11 cellular contexts compared by ENCODE assay signal in genomic region chr5:111781200-111781599, GRCh38. TPM values are rescaled to one million over a fixed set of nuclear protein-coding genes. Genes with fewer than 3 reads are reported as not detected.
DNase-seq lines count a peak whose midpoint lies in the region; ATAC-seq and TF ChIP-seq lines count a peak whose summit lies in the region.
"Had no signal": no experiment of that assay in that cellular context is flagged by ENCODE, and none has a peak within 500 bp of the region (broad histone marks: within the 10 kb centered on the region; RNA-seq: fewer than 3 reads in every experiment).

No MANE protein-coding gene starts in this region.

- H3K27ac ChIP-seq in colonic mucosa (no peak overlapping the region), lung (ENCODE audit: low read depth in 1 of 2, low read length in 1 of 2) (no peak overlapping the region)

- no TSS peak for BruUV-seq in Calu3 (replicated peaks; lab: Mats Ljungman, UMichigan)

- intact Hi-C loops in colonic mucosa (cut with DNase I) (no loop called here), Calu3 (cut with micrococcal nuclease; ENCODE audit: unreplicated experiment) (no loop called here)

- H3K4me3 Mint-ChIP-seq in Calu3 (ENCODE audit: low read depth, unreplicated experiment): no peak overlapping the region
- H3K4me3 Mint-ChIP-seq: activated CD4-positive, alpha-beta T cell treated with anti-CD3 and anti-CD28 coated beads, Interleukin-2, amount 10 ng/mL, durations not matched to agents 7 days and 5 days; activated naive CD4-positive, alpha-beta T cell treated with anti-CD3 and anti-CD28 coated beads for 36 hours had no signal

- H3K9ac ChIP-seq in colonic mucosa (ENCODE audit: low read depth in 2 of 2, low read length in 2 of 2): no peak overlapping the region

- H3K4me1 Mint-ChIP-seq in Calu3 (ENCODE audit: low read depth, unreplicated experiment): peaks cover 17% of the 10 kb centered on the region
- H3K4me1 Mint-ChIP-seq: activated CD4-positive, alpha-beta T cell treated with anti-CD3 and anti-CD28 coated beads, Interleukin-2, amount 10 ng/mL, durations not matched to agents 7 days and 5 days had no signal

- H3K4me1 ChIP-seq in colonic mucosa (no peaks in the 10 kb centered on the region), lung (ENCODE audit: control insufficient read depth in 2 of 2, insufficient read depth in 2 of 2, low read length in 2 of 2) (peaks cover 2 to 4% of the 10 kb centered on the region in 2 donors)

- H3K27me3 ChIP-seq in MG63 (no peaks in the 10 kb centered on the region), colonic mucosa (no peaks in the 10 kb centered on the region), lung (ENCODE audit: control insufficient read depth, insufficient read depth) (no peaks in the 10 kb centered on the region)

- 28 to 51% methylated on average over 6 of the region's 6 CpGs for WGBS in lung, 2 donors

- no peaks in the 10 kb centered on the region for H3K27me3 Mint-ChIP-seq in Calu3 (ENCODE audit: unreplicated experiment)

- no peak for TF ChIP-seq CTCF in AG10803 (conservative IDR thresholded peaks at IDR 0.05; ENCODE audit: low read length)
- no peak for TF ChIP-seq CTCF in colonic mucosa (IDR thresholded peaks at IDR 0.05)
- TF ChIP-seq CTCF in lung (IDR thresholded peaks at IDR 0.05; ENCODE audit: control extremely low read depth, extremely low read depth): no peak
- no peak for TF ChIP-seq CTCF in Calu3 (IDR thresholded peaks at IDR 0.05; ENCODE audit: unreplicated experiment)

- CTCF ChIA-PET in Calu3 (lab: Charles Lee): interaction anchor here (0.6 kb wide), 1 partner anchor 21 kb away, joined by 3 read pairs; no protein-coding TSS in a partner anchor

- H3K4me3 ChIP-seq in AG10803 (ENCODE audit: low read length) (no peak overlapping the region), MG63 (no peak overlapping the region), colonic mucosa (no peak overlapping the region), lung (no peak overlapping the region)

- no peak overlapping the region for H3K27ac Mint-ChIP-seq in Calu3 (ENCODE audit: unreplicated experiment)
- H3K27ac Mint-ChIP-seq: activated CD4-positive, alpha-beta T cell treated with anti-CD3 and anti-CD28 coated beads, Interleukin-2, amount 10 ng/mL, durations not matched to agents 7 days and 5 days; activated naive CD4-positive, alpha-beta T cell treated with anti-CD3 and anti-CD28 coated beads for 36 hours had no signal

- ATAC-seq in lung (ENCODE audit: insufficient read depth, low FRiP score) (no peak), HG03378 (IDR thresholded peaks at IDR 0.05; ENCODE audit: unreplicated experiment) (no peak)

- H3K36me3 Mint-ChIP-seq in Calu3 (ENCODE audit: insufficient read depth, unreplicated experiment): no peaks in the 10 kb centered on the region

- H3K9me3 ChIP-seq in MG63 (no peaks in the 10 kb centered on the region), colonic mucosa (no peaks in the 10 kb centered on the region), lung (ENCODE audit: control insufficient read depth in 2 of 2, insufficient read depth in 1 of 2, low read length in 1 of 2) (no peaks in the 10 kb centered on the region)

- no peaks in the 10 kb centered on the region for H3K9me3 Mint-ChIP-seq in Calu3 (ENCODE audit: low read depth, unreplicated experiment)
- H3K9me3 Mint-ChIP-seq: activated CD4-positive, alpha-beta T cell treated with anti-CD3 and anti-CD28 coated beads, Interleukin-2, amount 10 ng/mL, durations not matched to agents 7 days and 5 days; activated naive CD4-positive, alpha-beta T cell treated with anti-CD3 and anti-CD28 coated beads for 36 hours had no signal

- H3K36me3 ChIP-seq in MG63 (no peaks in the 10 kb centered on the region), colonic mucosa (no peaks in the 10 kb centered on the region), lung (ENCODE audit: control insufficient read depth in 2 of 2, insufficient read depth in 2 of 2, low read length in 2 of 2) (no peaks in the 10 kb centered on the region)

- DNase-seq in AG10803 (ENCODE audit: low read depth) (peak; percentile 52), MG63 (peak; percentile 28), colonic mucosa (peak; percentile 28), lung (ENCODE audit: low spot score) (peak; percentile 37), Calu3 (no peak), iPS-NIHi7 (ENCODE audit: extremely low spot score) (no peak)
- DNase-seq in activated T-cell treated with anti-CD3 and anti-CD28 coated beads, Interleukin-2, amount 50 U/mL, for 48 hours: no peak
- DNase-seq: activated CD4-positive, alpha-beta T cell treated with anti-CD3 and anti-CD28 coated beads, Interleukin-2, amount 10 ng/mL, durations not matched to agents 7 days and 5 days; activated naive CD4-positive, alpha-beta T cell treated with anti-CD3 and anti-CD28 coated beads for 36 hours; small intestine had no signal

RNA-seq across cellular contexts. Expression of gene NREP, which starts 24.2 kb away (rescaled TPM):
- 92.2 and 116 TPM in 2 replicates for total RNA-seq in MG63 (2014; rRNA removed; shearing (Covaris generic); ENCODE audit: low replicate concordance)
- total RNA-seq in colonic mucosa (10 to 100 TPM; 16.6 to 19.0 TPM), lung (100 to 1,000 TPM in 1 of 2 donors, 10 to 100 TPM in 1; 20.7 to 326 TPM), Calu3 (2022) (19.4 and 24.6 TPM in 2 replicates)
- polyA plus RNA-seq in lung: 10 to 100 TPM; 10.8 to 12.9 TPM

Comparison
In these comparisons a context has a peak if more than half of its experiments do, and no peak if none do; other contexts are left out.
1. DNase-seq: peak in AG10803 (single experiment), MG63 (single experiment), colonic mucosa (single experiment) and lung (single experiment); none in activated T-cell treated with anti-CD3 and anti-CD28 coated beads, Interleukin-2, amount 50 U/mL, for 48 hours (0 of 2), Calu3 (single experiment) and iPS-NIHi7 (single experiment).